In genomic region chr16:68088130-68088972, GRCh38 we compare ENCODE assay signal across 13 cellular contexts. TPM values are rescaled to one million over a fixed set of nuclear protein-coding genes. Genes with fewer than 3 reads are reported as not detected.
DNase-seq lines count a peak whose midpoint lies in the region; ATAC-seq and TF ChIP-seq lines count a peak whose summit lies in the region.
"Had no signal": no experiment of that assay in that cellular context is flagged by ENCODE, and none has a peak within 500 bp of the region (broad histone marks: within the 10 kb centered on the region; RNA-seq: fewer than 3 reads in every experiment).

No MANE protein-coding gene starts in this region.

- H3K18ac ChIP-seq in IMR-90 (ENCODE audit: low read depth, low read length), result no peak overlapping the region

- peak overlapping the region; percentile 40 for H3K4me3 ChIP-seq in CD8-positive, alpha-beta T cell (ENCODE audit: low read depth, low read length)
- H3K4me3 ChIP-seq in IMR-90 (ENCODE audit: insufficient read depth, low read depth, low read length), result no peak overlapping the region
- no peak overlapping the region for H3K4me3 ChIP-seq in stomach
- H3K4me3 ChIP-seq in aorta (ENCODE audit: low read length in 2 of 2), result no peak overlapping the region
- H3K4me3 ChIP-seq: testis had no signal

- ATAC-seq in CD8-positive, alpha-beta T cell, result no peak
- no peak for ATAC-seq in IMR-90 (ENCODE audit: low read depth)
- ATAC-seq in aorta (ENCODE audit: low FRiP score), result no peak
- no peak for ATAC-seq in HG03045 (IDR thresholded peaks at IDR 0.05; ENCODE audit: unreplicated experiment)
- ATAC-seq: heart right ventricle had no signal

- H2AFZ ChIP-seq in IMR-90 (replicated peaks; ENCODE audit: low read length, poor library complexity), result no peak overlapping the region

- H3K79me1 ChIP-seq in IMR-90 (ENCODE audit: low read depth in 1 of 2, low read length in 2 of 2), result peaks cover 10 to 54% of the 10 kb centered on the region in 2 experiments; a peak in 3 of 4 replicates

- no peak overlapping the region for H2AK9ac ChIP-seq in IMR-90 (replicated peaks; ENCODE audit: low read depth, low read length, poor library complexity)

- no TSS peak for BruUV-seq in IMR-90 (replicated peaks; lab: Mats Ljungman, UMichigan)

- 0 out of 2 replicates have a peak overlapping the region, but pooled peaks have one; percentile 78 for H3K23ac ChIP-seq in IMR-90 (ENCODE audit: low read depth, low read length)

- no peak overlapping the region for H4K8ac ChIP-seq in IMR-90 (ENCODE audit: low read depth in 2 of 2, low read length in 2 of 2)

- H2BK20ac ChIP-seq in IMR-90 (ENCODE audit: low read depth, low read length), result no peak overlapping the region

- WGBS in IMR-90 (ENCODE audit: extremely low coverage in 2 of 2, insufficient read length in 1 of 2), 2 experiments, result 100% methylated on average over 1 of the region's 9 CpGs; no CpG with 5 or more reads in 1 of the 2 experiments
- 84 to 87% (median 85%) methylated on average over 9 of the region's 9 CpGs for WGBS in stomach, 5 donors
- WGBS in aorta, 2 donors, result 78 to 83% methylated on average over 9 of the region's 9 CpGs

- no peak for TF ChIP-seq POLR2A in IMR-90 (IDR thresholded peaks at IDR 0.05; ENCODE audit: low read depth, low read length)
- no peak for TF ChIP-seq POLR2A in stomach (IDR thresholded peaks at IDR 0.05)

- no peak for TF ChIP-seq EP300 in stomach (IDR thresholded peaks at IDR 0.05)

- POLR2A ChIA-PET in CD8-positive, alpha-beta T cell (lab: Charles Lee), result interaction anchor here (1.9 to 4.6 kb wide), 2 partner anchors 25 to 123 kb away, joined by 4 to 17 read pairs; no protein-coding TSS in a partner anchor
- POLR2A ChIA-PET in IMR-90 (lab: Charles Lee; ENCODE audit: unreplicated experiment), result interaction anchor here (0.7 kb wide), 1 partner anchor 548 kb away, joined by 3 read pairs; no protein-coding TSS in a partner anchor

- no peaks in the 10 kb centered on the region for H3K9me3 Mint-ChIP-seq in CD8-positive, alpha-beta T cell
- no peaks in the 10 kb centered on the region for H3K9me3 Mint-ChIP-seq in activated naive CD8-positive, alpha-beta T cell treated with anti-CD3 and anti-CD28 coated beads for 36 hours
- H3K9me3 Mint-ChIP-seq in nephron progenitor cell, result no peaks in the 10 kb centered on the region

- peaks cover 62% of the 10 kb centered on the region for H3K4me1 ChIP-seq in CD8-positive, alpha-beta T cell (ENCODE audit: insufficient read depth, low read length)
- peaks cover 12% of the 10 kb centered on the region for H3K4me1 ChIP-seq in IMR-90 (ENCODE audit: control insufficient read depth, insufficient read depth, low read length)
- H3K4me1 ChIP-seq in stomach, result peaks cover 53 to 81% (median 69%) of the 10 kb centered on the region in 4 donors
- H3K4me1 ChIP-seq in aorta (ENCODE audit: control insufficient read depth in 1 of 2, insufficient read depth in 2 of 2, low read length in 2 of 2), result peaks cover 0 to 1% of the 10 kb centered on the region in 2 donors

- no peak for DNase-seq in CD8-positive, alpha-beta T cell
- DNase-seq in IMR-90 (no peak), nephron progenitor cell (no peak), stomach (no peak), aorta (no peak), NCI-H1092 treated with DMSO at 0.1 percent for 48 hours (lab: John Stamatoyannopoulos, UW) (no peak)
- no peak for DNase-seq in activated naive CD8-positive, alpha-beta T cell treated with anti-CD3 and anti-CD28 coated beads for 36 hours
- DNase-seq: activated CD4-positive, CD25-positive, alpha-beta regulatory T cell; heart right ventricle; NCI-H345; retina; testis had no signal

- H3K9me1 ChIP-seq in IMR-90 (ENCODE audit: insufficient read depth, low read length), result peaks cover 11% of the 10 kb centered on the region; the same call in 1 of the 2 replicates

- no peak overlapping the region for H2BK5ac ChIP-seq in IMR-90 (ENCODE audit: low read depth, low read length, poor library complexity, severe bottlenecking)

- H4K91ac ChIP-seq in IMR-90 (ENCODE audit: insufficient read depth, low read depth, low read length), result no peak overlapping the region

- no peaks in the 10 kb centered on the region for H3K27me3 Mint-ChIP-seq in CD8-positive, alpha-beta T cell (ENCODE audit: low read depth)
- no peaks in the 10 kb centered on the region for H3K27me3 Mint-ChIP-seq in activated naive CD8-positive, alpha-beta T cell treated with anti-CD3 and anti-CD28 coated beads for 36 hours
- no peaks in the 10 kb centered on the region for H3K27me3 Mint-ChIP-seq in nephron progenitor cell (ENCODE audit: low read depth, poor library complexity)

- H3K36me3 Mint-ChIP-seq in CD8-positive, alpha-beta T cell, result peaks cover 11% of the 10 kb centered on the region
- H3K36me3 Mint-ChIP-seq in activated naive CD8-positive, alpha-beta T cell treated with anti-CD3 and anti-CD28 coated beads for 36 hours, result peaks cover 5% of the 10 kb centered on the region
- no peaks in the 10 kb centered on the region for H3K36me3 Mint-ChIP-seq in nephron progenitor cell (ENCODE audit: low read depth)

- no peak overlapping the region for H2AK5ac ChIP-seq in IMR-90 (ENCODE audit: low read depth, low read length)

- peaks cover 8% of the 10 kb centered on the region; the same call in 1 of the 2 replicates for H4K20me1 ChIP-seq in IMR-90 (ENCODE audit: insufficient read depth, low read length)

- no peaks in the 10 kb centered on the region for H3K27me3 ChIP-seq in CD8-positive, alpha-beta T cell (ENCODE audit: insufficient read depth, low read length)
- H3K27me3 ChIP-seq in IMR-90 (ENCODE audit: control insufficient read depth, insufficient read depth, low read length) (no peaks in the 10 kb centered on the region), stomach (no peaks in the 10 kb centered on the region), aorta (ENCODE audit: control insufficient read depth in 1 of 2, insufficient read depth in 2 of 2, low read length in 1 of 2) (no peaks in the 10 kb centered on the region)
- H3K27me3 ChIP-seq: heart right ventricle, testis had no signal

- no peak overlapping the region for H4K5ac ChIP-seq in IMR-90 (ENCODE audit: low read depth, low read length)

- H3K14ac ChIP-seq in IMR-90 (replicated peaks; ENCODE audit: low read depth, low read length), result no peak overlapping the region

- no peak for TF ChIP-seq CTCF in CD8-positive, alpha-beta T cell (IDR thresholded peaks at IDR 0.05)
- no peak for TF ChIP-seq CTCF in IMR-90 (conservative IDR thresholded peaks at IDR 0.05; ENCODE audit: low read depth, low read length)
- no peak for TF ChIP-seq CTCF in nephron progenitor cell (IDR thresholded peaks at IDR 0.05)
- no peak for TF ChIP-seq CTCF in stomach (IDR thresholded peaks at IDR 0.05)

- H3K27ac Mint-ChIP-seq in CD8-positive, alpha-beta T cell, result peak overlapping the region; percentile 87
- peak overlapping the region; percentile 83 for H3K27ac Mint-ChIP-seq in activated naive CD8-positive, alpha-beta T cell treated with anti-CD3 and anti-CD28 coated beads for 36 hours
- H3K27ac Mint-ChIP-seq in nephron progenitor cell, result peak overlapping the region; percentile 38

- no peak overlapping the region for H3K4me2 ChIP-seq in IMR-90 (ENCODE audit: low read depth, low read length)

- CTCF ChIA-PET in CD8-positive, alpha-beta T cell (lab: Charles Lee), result interaction anchor here (0.7 to 1.7 kb wide), 4 partner anchors 22 to 241 kb away, joined by 3 to 6 read pairs (median 4); no protein-coding TSS in a partner anchor
- CTCF ChIA-PET in IMR-90 (lab: Yijun Ruan, JAX), result no interaction called here

- TF ChIP-seq RAD21 in IMR-90 (IDR thresholded peaks at IDR 0.05; ENCODE audit: low read length), result no peak

- in situ Hi-C loops in IMR-90 (cut with MboI; ENCODE audit: low sequenced_read_pairs), result no loop called here

- peak overlapping the region; percentile 85 for H3K4me3 Mint-ChIP-seq in CD8-positive, alpha-beta T cell
- peak overlapping the region; percentile 88 for H3K4me3 Mint-ChIP-seq in activated naive CD8-positive, alpha-beta T cell treated with anti-CD3 and anti-CD28 coated beads for 36 hours
- no peak overlapping the region for H3K4me3 Mint-ChIP-seq in nephron progenitor cell

- no peak overlapping the region for H3K9ac ChIP-seq in IMR-90 (ENCODE audit: low read depth, low read length)

- H3K27ac ChIP-seq in CD8-positive, alpha-beta T cell (ENCODE audit: low read depth, low read length), result peak overlapping the region; percentile 24
- no peak overlapping the region for H3K27ac ChIP-seq in IMR-90 (ENCODE audit: insufficient read depth, low read length)
- no peak overlapping the region for H3K27ac ChIP-seq in stomach
- no peak overlapping the region for H3K27ac ChIP-seq in aorta (ENCODE audit: low read depth in 1 of 2, low read length in 2 of 2)
- H3K27ac ChIP-seq: testis had no signal

- peaks cover 64% of the 10 kb centered on the region for H3K4me1 Mint-ChIP-seq in CD8-positive, alpha-beta T cell (ENCODE audit: low read depth)
- H3K4me1 Mint-ChIP-seq in activated naive CD8-positive, alpha-beta T cell treated with anti-CD3 and anti-CD28 coated beads for 36 hours, result peaks cover 58% of the 10 kb centered on the region
- H3K4me1 Mint-ChIP-seq in nephron progenitor cell, result peaks cover 66% of the 10 kb centered on the region

- intact Hi-C loops in CD8-positive, alpha-beta T cell (cut with DNase I, micrococcal nuclease), result loop anchor here in 1 of 2 experiments (10.0 kb wide), 1 partner anchor 524 kb away; the partner anchor contains the start of gene CTCF
- intact Hi-C loops in IMR-90 (cut with micrococcal nuclease), result loop anchor here (10.0 kb wide), 1 partner anchor 236 kb away; no protein-coding TSS in a partner anchor
- intact Hi-C loops in stomach (cut with DNase I; ENCODE audit: low total_unique reads), result no loop called here
- intact Hi-C loops in aorta (cut with DNase I), result loop anchor here in 1 of 2 donors (10.0 kb wide), 1 partner anchor 146 kb away; the partner anchor contains the start of gene ESRP2

- H2BK120ac ChIP-seq in IMR-90 (ENCODE audit: low read depth, low read length), result no peak overlapping the region

- H3K36me3 ChIP-seq in CD8-positive, alpha-beta T cell (ENCODE audit: insufficient read depth, low read length), result no peaks in the 10 kb centered on the region
- no peaks in the 10 kb centered on the region for H3K36me3 ChIP-seq in IMR-90 (ENCODE audit: control insufficient read depth, insufficient read depth, low read length)
- H3K36me3 ChIP-seq in stomach, result no peaks in the 10 kb centered on the region
- no peaks in the 10 kb centered on the region for H3K36me3 ChIP-seq in aorta (ENCODE audit: control insufficient read depth in 1 of 2, insufficient read depth in 2 of 2, low read length in 1 of 2)
- H3K36me3 ChIP-seq: heart right ventricle had no signal

- H2BK15ac ChIP-seq in IMR-90 (ENCODE audit: low read depth, low read length), result no peak overlapping the region

- no peaks in the 10 kb centered on the region for H3K9me3 ChIP-seq in CD8-positive, alpha-beta T cell (ENCODE audit: low read length)
- no peaks in the 10 kb centered on the region for H3K9me3 ChIP-seq in IMR-90 (ENCODE audit: control insufficient read depth, insufficient read depth, low read length)
- H3K9me3 ChIP-seq in stomach, result no peaks in the 10 kb centered on the region
- H3K9me3 ChIP-seq in aorta (ENCODE audit: control insufficient read depth, low read length), result no peaks in the 10 kb centered on the region
- H3K9me3 ChIP-seq: heart right ventricle, testis had no signal

- dilution Hi-C loops in IMR-90 (cut with HindIII; ENCODE audit: low sequenced_read_pairs, unreplicated experiment), result no loop called here

- no peak overlapping the region for H3K56ac ChIP-seq in IMR-90 (ENCODE audit: extremely low read depth, insufficient read depth, low read length)

- no peak overlapping the region for H3K4ac ChIP-seq in IMR-90 (ENCODE audit: low read depth, low read length)

RNA-seq across cellular contexts. Expression of gene NFATC3, which starts 3.2 kb away (rescaled TPM):
- total RNA-seq in CD8-positive, alpha-beta T cell, result 10 to 100 TPM; 79.4 to 85.2 TPM
- 14.7 and 21.5 TPM in 2 replicates for total RNA-seq in IMR-90 (2012; rRNA removed)
- 6.3 TPM in 2 replicates for polyA plus RNA-seq in IMR-90 (2012; rRNA removed)
- polyA plus RNA-seq in IMR-90 (2012; cell fraction: cytosol; rRNA removed), result 3.6 and 3.7 TPM in 2 replicates
- polyA plus RNA-seq in IMR-90 (2012; cell fraction: nucleus; rRNA removed; ENCODE audit: low replicate concordance), result 2.5 and 8.2 TPM in 2 replicates
- total RNA-seq in activated naive CD8-positive, alpha-beta T cell treated with anti-CD3 and anti-CD28 coated beads for 36 hours, result 10 to 100 TPM; 76.3 to 79.2 TPM
- 100 to 1,000 TPM in 2 of 5 donors, 10 to 100 TPM in 3; 20.1 to 385 (median 23.9) TPM for total RNA-seq in stomach
- 1 to 10 TPM; 5.5 to 5.8 (median 5.6) TPM for polyA plus RNA-seq in stomach
- 10 to 100 TPM; 38.1 to 48.4 TPM for total RNA-seq in aorta
- polyA plus RNA-seq in aorta, result 10 to 100 TPM; 10.3 to 10.4 TPM
